In the genomic region with DNA sequence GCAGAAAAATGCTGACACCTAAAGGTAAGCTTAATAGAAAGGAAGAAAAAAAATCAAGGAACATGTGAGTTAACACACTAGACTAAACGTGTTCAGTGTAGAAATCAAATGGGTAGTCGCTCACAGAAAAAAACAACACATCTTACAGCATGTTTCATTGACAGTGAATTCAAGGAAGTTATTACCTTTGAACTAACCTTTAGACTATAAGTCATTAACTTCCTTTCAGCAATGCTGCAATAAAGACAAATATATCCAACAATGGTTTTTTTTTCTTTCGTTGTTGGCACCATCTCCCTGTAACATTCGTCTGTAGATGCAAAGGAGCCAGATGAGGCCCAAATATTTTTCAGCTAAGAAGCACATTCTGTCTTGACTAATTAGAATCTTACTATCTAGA, we compare ENCODE assay signal across 1 cellular context.
TF ChIP-seq lines count a peak whose summit lies in the region.

No MANE protein-coding gene starts in this region.

TF ChIP-seq in H1, 55 proteins besides CTCF, POLR2A, EP300 and RAD21:
- TF ChIP-seq SUZ12 (IDR thresholded peaks at IDR 0.05; ENCODE audit: low read length) (no peak), SP4 (IDR thresholded peaks at IDR 0.05; ENCODE audit: low read length) (no peak), RXRA (IDR thresholded peaks at IDR 0.05; ENCODE audit: insufficient read depth, low read depth, low read length) (no peak), CHD7 (IDR thresholded peaks at IDR 0.05; ENCODE audit: insufficient replicate concordance, low read length) (no peak), CREB1 (IDR thresholded peaks at IDR 0.05) (no peak), EGR1 (IDR thresholded peaks at IDR 0.05; ENCODE audit: borderline replicate concordance, low read depth, low read length) (no peak), EZH2 (IDR thresholded peaks at IDR 0.05; ENCODE audit: low read depth, low read length, severe bottlenecking) (no peak), SAP30 (IDR thresholded peaks at IDR 0.05; ENCODE audit: insufficient read depth, insufficient replicate concordance, low read length) (no peak), RBBP5 (IDR thresholded peaks at IDR 0.05; ENCODE audit: borderline replicate concordance, low read depth, low read length) (no peak), JUND (IDR thresholded peaks at IDR 0.05; ENCODE audit: low read length) (no peak), CHD1 (IDR thresholded peaks at IDR 0.05; ENCODE audit: low read depth, low read length) (no peak), JUN (IDR thresholded peaks at IDR 0.05; ENCODE audit: low read depth, low read length) (no peak), FOSL1 (IDR thresholded peaks at IDR 0.05; ENCODE audit: insufficient read depth, low read depth, low read length) (no peak), HDAC6 (IDR thresholded peaks at IDR 0.05; ENCODE audit: low read depth, low read length) (no peak), CTBP2 (IDR thresholded peaks at IDR 0.05; ENCODE audit: borderline replicate concordance, insufficient read depth, insufficient read length, low read length) (no peak), CHD2 (IDR thresholded peaks at IDR 0.05; ENCODE audit: low read length) (no peak)
TF ChIP-seq in H1: peak in this region for 0.
